ENCODE assay signal across 8 cellular contexts in the genomic region with DNA sequence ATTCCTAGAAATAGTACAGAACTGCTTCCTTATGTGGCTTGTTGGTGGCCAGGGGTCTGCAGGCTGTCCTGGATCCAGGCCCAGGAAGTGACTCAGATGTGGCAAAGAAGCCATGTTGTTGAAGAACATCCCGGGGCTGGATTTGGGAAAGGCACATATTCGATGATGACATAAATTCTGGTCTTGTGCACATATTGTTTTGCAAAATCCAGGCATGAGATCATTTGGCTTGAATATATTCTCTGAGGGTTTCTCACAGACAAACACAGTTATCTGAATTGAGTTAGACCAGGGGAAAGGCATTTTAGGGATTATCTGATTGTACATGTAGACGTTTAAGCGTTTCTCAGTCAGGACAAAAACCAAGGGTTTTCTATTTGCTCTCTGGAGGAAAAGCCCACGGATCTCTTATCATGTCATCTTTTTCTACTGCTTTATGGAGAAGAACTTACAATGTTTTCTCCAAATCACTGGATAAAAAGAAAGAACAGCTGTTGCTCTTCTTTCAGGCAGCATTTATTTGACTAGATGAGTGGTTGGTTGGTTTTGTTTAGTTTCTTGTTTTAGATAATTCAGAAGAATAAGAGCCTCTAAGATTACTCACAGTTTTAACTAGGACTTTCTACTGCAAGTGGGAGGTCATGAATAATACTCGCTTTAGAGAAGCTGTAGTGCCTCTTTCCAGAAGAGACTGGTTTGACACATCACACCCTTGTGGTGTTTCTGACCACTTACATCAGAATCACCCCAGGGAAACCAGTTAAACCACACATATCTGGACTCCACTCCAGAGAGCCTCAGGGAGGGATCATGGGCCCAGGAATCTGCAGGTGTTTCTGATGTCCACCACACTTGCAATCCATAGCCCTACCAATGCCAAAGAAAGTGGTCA. TPM values are rescaled to one million over a fixed set of nuclear protein-coding genes. Genes with fewer than 3 reads are reported as not detected.
DNase-seq lines count a peak whose midpoint lies in the region; ATAC-seq and TF ChIP-seq lines count a peak whose summit lies in the region.

No MANE protein-coding gene starts in this region.

- H3K27ac Mint-ChIP-seq in stimulated activated effector memory CD8-positive, alpha-beta T cell treated with anti-CD3 and anti-CD28 coated beads, Interleukin-12 subunit alpha, Interleukin-12 subunit beta, amount 100 ng/mL, for 72 hours = no peak overlapping the region

- no peaks in the 10 kb centered on the region for H3K36me3 Mint-ChIP-seq in stimulated activated effector memory CD8-positive, alpha-beta T cell treated with anti-CD3 and anti-CD28 coated beads, Interleukin-12 subunit alpha, Interleukin-12 subunit beta, amount 100 ng/mL, for 72 hours

- DNase-seq in OCI-M1 (lab: John Stamatoyannopoulos, UW) (peak; percentile 95), fibroblast of the aortic adventitia (ENCODE audit: low read depth) (peak; percentile 99), NCI-H2107 (lab: John Stamatoyannopoulos, UW) (no peak), putamen (ENCODE audit: low spot score) (no peak)
- no peak for DNase-seq in stimulated activated effector memory CD8-positive, alpha-beta T cell treated with anti-CD3 and anti-CD28 coated beads, Interleukin-12 subunit alpha, Interleukin-12 subunit beta, amount 100 ng/mL, for 72 hours (ENCODE audit: low spot score in 2 of 2)

- H3K4me1 Mint-ChIP-seq in stimulated activated effector memory CD8-positive, alpha-beta T cell treated with anti-CD3 and anti-CD28 coated beads, Interleukin-12 subunit alpha, Interleukin-12 subunit beta, amount 100 ng/mL, for 72 hours = no peaks in the 10 kb centered on the region

- H3K9me3 Mint-ChIP-seq in stimulated activated effector memory CD8-positive, alpha-beta T cell treated with anti-CD3 and anti-CD28 coated beads, Interleukin-12 subunit alpha, Interleukin-12 subunit beta, amount 100 ng/mL, for 72 hours = peaks cover 2% of the 10 kb centered on the region

- H3K4me3 ChIP-seq in fibroblast of the aortic adventitia (ENCODE audit: low read depth, low read length) = no peak overlapping the region

- ATAC-seq in GM18867 (IDR thresholded peaks at IDR 0.05; ENCODE audit: unreplicated experiment) (peak; percentile 85), HG03460 (IDR thresholded peaks at IDR 0.05; ENCODE audit: unreplicated experiment) (no peak), GM21381 (IDR thresholded peaks at IDR 0.05; ENCODE audit: unreplicated experiment) (no peak)
- ATAC-seq in stimulated activated effector memory CD8-positive, alpha-beta T cell treated with anti-CD3 and anti-CD28 coated beads, Interleukin-12 subunit alpha, Interleukin-12 subunit beta, amount 100 ng/mL, for 72 hours = peak; percentile 83

- H3K4me3 Mint-ChIP-seq in stimulated activated effector memory CD8-positive, alpha-beta T cell treated with anti-CD3 and anti-CD28 coated beads, Interleukin-12 subunit alpha, Interleukin-12 subunit beta, amount 100 ng/mL, for 72 hours = no peak overlapping the region

- peak; percentile 28 for TF ChIP-seq CTCF in fibroblast of the aortic adventitia (IDR thresholded peaks at IDR 0.05; ENCODE audit: insufficient read depth, low read length)

RNA-seq across cellular contexts. Expression of a gene that starts 29.5 kb away (rescaled TPM):
- total RNA-seq in fibroblast of the aortic adventitia (ENCODE audit: low replicate concordance) = 42.8 and 81.2 TPM in 2 replicates

Comparison
In these comparisons a context has a peak if more than half of its experiments do, and no peak if none do; other contexts are left out.
1. ATAC-seq: peak in GM18867 (single experiment) and stimulated activated effector memory CD8-positive, alpha-beta T cell treated with anti-CD3 and anti-CD28 coated beads, Interleukin-12 subunit alpha, Interleukin-12 subunit beta, amount 100 ng/mL, for 72 hours (single experiment); none in HG03460 (single experiment) and GM21381 (single experiment).
2. DNase-seq: peak in OCI-M1 (single experiment) and fibroblast of the aortic adventitia (single experiment); none in stimulated activated effector memory CD8-positive, alpha-beta T cell treated with anti-CD3 and anti-CD28 coated beads, Interleukin-12 subunit alpha, Interleukin-12 subunit beta, amount 100 ng/mL, for 72 hours (0 of 2), NCI-H2107 (single experiment) and putamen (single experiment).